9 cellular contexts compared by ENCODE assay signal in genomic region chr10:63241898-63242297, GRCh38.
DNase-seq lines count a peak whose midpoint lies in the region; ATAC-seq and TF ChIP-seq lines count a peak whose summit lies in the region.
"Had no signal": no experiment of that assay in that cellular context is flagged by ENCODE, and none has a peak within 500 bp of the region (broad histone marks: within the 10 kb centered on the region; RNA-seq: fewer than 3 reads in every experiment).

No MANE protein-coding gene starts in this region.

- H3K36me3 ChIP-seq in cardiac muscle cell: no peaks in the 10 kb centered on the region

- H3K4me1 ChIP-seq in cardiac muscle cell (ENCODE audit: low read depth): peaks cover 21% of the 10 kb centered on the region

- H3K9me3 Mint-ChIP-seq in activated T-helper 2 cell treated with anti-CD3 and anti-CD28 coated beads, Interferon-gamma antibody, Interleukin-2, Interleukin-4, amounts not matched to agents 10 μg/mL and 5 μg/mL and 100 μg/mL, durations not matched to agents 14 hours and 24 hours and 36 hours: peaks cover 11% of the 10 kb centered on the region
- peaks cover 8 to 14% of the 10 kb centered on the region in 2 donors for H3K9me3 Mint-ChIP-seq in stimulated activated naive CD8-positive, alpha-beta T cell treated with anti-CD3 and anti-CD28 coated beads, Interleukin-15, amount 100 ng/mL, for 72 hours

- TF ChIP-seq CTCF in cardiac muscle cell (IDR thresholded peaks at IDR 0.05; ENCODE audit: low read depth, low read length): no peak

- H3K27me3 Mint-ChIP-seq in activated T-helper 2 cell treated with anti-CD3 and anti-CD28 coated beads, Interferon-gamma antibody, Interleukin-2, Interleukin-4, amounts not matched to agents 10 μg/mL and 5 μg/mL and 100 μg/mL, durations not matched to agents 14 hours and 24 hours and 36 hours (ENCODE audit: low read depth): no peaks in the 10 kb centered on the region
- no peaks in the 10 kb centered on the region for H3K27me3 Mint-ChIP-seq in stimulated activated naive CD8-positive, alpha-beta T cell treated with anti-CD3 and anti-CD28 coated beads, Interleukin-15, amount 100 ng/mL, for 72 hours

- DNase-seq in cardiac muscle cell (ENCODE audit: low read depth in 1 of 2, low spot score in 1 of 2) (no peak), cardiac septum (ENCODE audit: low spot score) (no peak), NCI-H1436 treated with DMSO at 0.1 percent for 48 hours (lab: John Stamatoyannopoulos, UW) (no peak), GM03348 (ENCODE audit: low spot score) (no peak)
- DNase-seq in Jurkat, Clone E6-1 (ENCODE audit: low read depth, low spot score): peak; percentile 51
- no peak for DNase-seq in activated T-helper 2 cell treated with anti-CD3 and anti-CD28 coated beads, Interferon-gamma antibody, Interleukin-2, Interleukin-4, amounts not matched to agents 10 μg/mL and 5 μg/mL and 100 μg/mL, durations not matched to agents 14 hours and 24 hours and 36 hours (ENCODE audit: low spot score)
- no peak for DNase-seq in stimulated activated naive CD8-positive, alpha-beta T cell treated with anti-CD3 and anti-CD28 coated beads, Interleukin-15, amount 100 ng/mL, for 72 hours
- DNase-seq: C1 segment of cervical spinal cord had no signal

- no peaks in the 10 kb centered on the region for H3K9me3 ChIP-seq in cardiac muscle cell (ENCODE audit: low read depth)

- H3K36me3 Mint-ChIP-seq in activated T-helper 2 cell treated with anti-CD3 and anti-CD28 coated beads, Interferon-gamma antibody, Interleukin-2, Interleukin-4, amounts not matched to agents 10 μg/mL and 5 μg/mL and 100 μg/mL, durations not matched to agents 14 hours and 24 hours and 36 hours (ENCODE audit: low read depth): peaks cover 34% of the 10 kb centered on the region

- H3K4me3 Mint-ChIP-seq in activated T-helper 2 cell treated with anti-CD3 and anti-CD28 coated beads, Interferon-gamma antibody, Interleukin-2, Interleukin-4, amounts not matched to agents 10 μg/mL and 5 μg/mL and 100 μg/mL, durations not matched to agents 14 hours and 24 hours and 36 hours (ENCODE audit: low read depth): peak overlapping the region; percentile 57
- H3K4me3 Mint-ChIP-seq in stimulated activated naive CD8-positive, alpha-beta T cell treated with anti-CD3 and anti-CD28 coated beads, Interleukin-15, amount 100 ng/mL, for 72 hours: peak overlapping the region; percentile 23 to 54

- intact Hi-C loops in cardiac septum (cut with DNase I): no loop called here
- intact Hi-C loops in activated T-helper 2 cell treated with anti-CD3 and anti-CD28 coated beads, Interferon-gamma antibody, Interleukin-2, Interleukin-4, amounts not matched to agents 10 μg/mL and 5 μg/mL and 100 μg/mL, durations not matched to agents 14 hours and 24 hours and 36 hours (cut with micrococcal nuclease): loop anchor here (2.0 kb wide), 1 partner anchor 17 kb away; no protein-coding TSS in a partner anchor

- H3K4me3 ChIP-seq in cardiac muscle cell: no peak overlapping the region
- peak overlapping the region; percentile 38 for H3K4me3 ChIP-seq in Jurkat, Clone E6-1 (ENCODE audit: low read length)

- peak overlapping the region; percentile 22 for H3K27ac ChIP-seq in cardiac muscle cell

- no peak for ATAC-seq in stimulated activated naive CD8-positive, alpha-beta T cell treated with anti-CD3 and anti-CD28 coated beads, Interleukin-15, amount 100 ng/mL, for 72 hours
- no peak for ATAC-seq in HG03439 (IDR thresholded peaks at IDR 0.05; ENCODE audit: unreplicated experiment)

- H3K4me1 Mint-ChIP-seq in activated T-helper 2 cell treated with anti-CD3 and anti-CD28 coated beads, Interferon-gamma antibody, Interleukin-2, Interleukin-4, amounts not matched to agents 10 μg/mL and 5 μg/mL and 100 μg/mL, durations not matched to agents 14 hours and 24 hours and 36 hours (ENCODE audit: low read depth): peaks cover 66% of the 10 kb centered on the region
- peaks cover 78% of the 10 kb centered on the region for H3K4me1 Mint-ChIP-seq in stimulated activated naive CD8-positive, alpha-beta T cell treated with anti-CD3 and anti-CD28 coated beads, Interleukin-15, amount 100 ng/mL, for 72 hours

- peak overlapping the region; percentile 49 for H3K27ac Mint-ChIP-seq in activated T-helper 2 cell treated with anti-CD3 and anti-CD28 coated beads, Interferon-gamma antibody, Interleukin-2, Interleukin-4, amounts not matched to agents 10 μg/mL and 5 μg/mL and 100 μg/mL, durations not matched to agents 14 hours and 24 hours and 36 hours
- H3K27ac Mint-ChIP-seq in stimulated activated naive CD8-positive, alpha-beta T cell treated with anti-CD3 and anti-CD28 coated beads, Interleukin-15, amount 100 ng/mL, for 72 hours: peak overlapping the region in 1 of 2 donors; percentile 47

- H3K27me3 ChIP-seq in cardiac muscle cell: no peaks in the 10 kb centered on the region
